In the genomic region with DNA sequence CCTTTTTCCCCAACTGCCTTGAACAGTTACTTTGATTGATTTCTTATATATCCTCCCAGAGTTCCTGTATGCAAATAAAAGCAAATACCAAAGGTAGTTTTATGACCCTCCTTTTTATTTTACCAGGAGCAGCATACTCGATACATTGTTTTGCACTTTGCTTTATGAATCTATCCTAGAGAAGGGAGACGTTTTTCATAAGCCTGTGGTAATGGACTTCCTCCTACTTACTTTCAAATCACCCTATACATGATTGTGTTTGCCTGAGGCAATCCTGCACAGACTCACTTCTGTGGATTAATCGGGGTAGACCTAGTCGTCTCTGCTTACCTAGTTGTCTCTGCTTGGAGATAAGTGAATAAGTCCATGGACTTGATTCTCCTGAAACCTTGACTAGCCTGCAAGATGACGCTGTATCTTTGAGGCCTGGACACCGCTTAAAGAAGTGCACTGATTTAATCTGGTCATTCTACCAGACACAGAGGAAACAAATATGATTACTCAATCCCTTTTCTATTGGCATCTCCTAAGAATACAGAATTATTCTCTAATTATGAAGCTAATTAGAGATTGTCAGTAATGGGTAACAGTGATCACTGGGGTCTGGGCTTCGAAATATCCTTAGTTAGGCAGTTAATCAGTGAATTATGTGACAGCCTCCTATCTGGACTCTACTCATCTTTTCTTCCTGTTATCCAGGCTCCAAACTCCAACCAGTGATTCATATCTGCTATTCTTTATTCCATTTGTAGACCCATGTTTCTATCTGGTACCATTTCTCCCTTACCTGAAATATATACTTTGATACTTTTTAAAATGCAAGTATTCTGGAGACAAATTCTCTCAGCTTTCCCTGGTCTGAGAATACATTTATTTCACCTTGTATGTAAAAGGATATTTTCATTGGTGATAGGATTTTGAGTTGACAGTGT, we compare ENCODE assay signal across 21 cellular contexts.
"Had no signal": no experiment of that assay in that cellular context is flagged by ENCODE, and none has a peak within 500 bp of the region (broad histone marks: within the 10 kb centered on the region; RNA-seq: fewer than 3 reads in every experiment).

No MANE protein-coding gene starts in this region.

- H3K9me3 Mint-ChIP-seq: activated CD8-positive, alpha-beta T cell treated with anti-CD3 and anti-CD28 coated beads for 36 hours; activated naive CD4-positive, alpha-beta T cell treated with anti-CD3 and anti-CD28 coated beads, Interleukin-2, amount 50 U/mL, for 24 hours; brain; dendritic cell treated with granulocyte-macrophage colony-stimulating factor and Interleukin-4, amounts not matched to agents 40 ng/mL and 50 ng/mL, for 4 days; naive thymus-derived CD8-positive, alpha-beta T cell; neural progenitor cell; stimulated activated memory B cell treated with anti-CD40 and anti-IgM and Interleukin-4, amounts not matched to agents 10 μg/mL and 1 μg/mL and 100 μg/mL, for 72 hours had no signal

- DNase-seq: activated CD4-positive, alpha-beta T cell treated with anti-CD3 and anti-CD28 coated beads, Interleukin-2, amount 10 ng/mL, durations not matched to agents 7 days and 5 days; activated CD8-positive, alpha-beta memory T cell treated with anti-CD3 and anti-CD28 coated beads, Interleukin-2, amount 10 ng/mL, durations not matched to agents 7 days and 5 days; activated CD8-positive, alpha-beta T cell treated with anti-CD3 and anti-CD28 coated beads for 36 hours; activated gamma-delta T cell treated with Interleukin-2 at 50 U/mL for 16 hours; activated T-cell treated with anti-CD3 and anti-CD28 coated beads for 4 hours; aorta; effector CD4-positive, alpha-beta T cell; foreskin melanocyte; kidney; naive thymus-derived CD8-positive, alpha-beta T cell; retina; sigmoid colon; stimulated activated CD4-positive, alpha-beta T cell treated with anti-CD3 and anti-CD28 coated beads, Interleukin-15, amount 100 ng/mL, for 24 hours; stomach; transverse colon had no signal

- H3K4me1 Mint-ChIP-seq: brain, neural progenitor cell had no signal

- H3K36me3 Mint-ChIP-seq: activated naive CD4-positive, alpha-beta T cell treated with anti-CD3 and anti-CD28 coated beads, Interleukin-2, amount 50 U/mL, for 24 hours; brain; naive thymus-derived CD8-positive, alpha-beta T cell; neural progenitor cell; stimulated activated memory B cell treated with anti-CD40 and anti-IgM and Interleukin-4, amounts not matched to agents 10 μg/mL and 1 μg/mL and 100 μg/mL, for 72 hours had no signal

- H3K27ac Mint-ChIP-seq: activated CD4-positive, alpha-beta T cell treated with anti-CD3 and anti-CD28 coated beads, Interleukin-2, amount 10 ng/mL, durations not matched to agents 7 days and 5 days; activated CD8-positive, alpha-beta memory T cell treated with anti-CD3 and anti-CD28 coated beads, Interleukin-2, amount 10 ng/mL, durations not matched to agents 7 days and 5 days; activated CD8-positive, alpha-beta T cell treated with anti-CD3 and anti-CD28 coated beads for 36 hours; activated naive CD4-positive, alpha-beta T cell treated with anti-CD3 and anti-CD28 coated beads, Interleukin-2, amount 50 U/mL, for 24 hours; brain; dendritic cell treated with granulocyte-macrophage colony-stimulating factor and Interleukin-4, amounts not matched to agents 40 ng/mL and 50 ng/mL, for 4 days; naive thymus-derived CD8-positive, alpha-beta T cell; neural progenitor cell; progenitor cell of endocrine pancreas; stimulated activated memory B cell treated with anti-CD40 and anti-IgM and Interleukin-4, amounts not matched to agents 10 μg/mL and 1 μg/mL and 100 μg/mL, for 72 hours had no signal

- H3K27me3 Mint-ChIP-seq: activated CD8-positive, alpha-beta memory T cell treated with anti-CD3 and anti-CD28 coated beads, Interleukin-2, amount 10 ng/mL, durations not matched to agents 7 days and 5 days; activated CD8-positive, alpha-beta T cell treated with anti-CD3 and anti-CD28 coated beads for 36 hours; activated naive CD4-positive, alpha-beta T cell treated with anti-CD3 and anti-CD28 coated beads, Interleukin-2, amount 50 U/mL, for 24 hours; dendritic cell treated with granulocyte-macrophage colony-stimulating factor and Interleukin-4, amounts not matched to agents 40 ng/mL and 50 ng/mL, for 4 days; naive thymus-derived CD8-positive, alpha-beta T cell; stimulated activated memory B cell treated with anti-CD40 and anti-IgM and Interleukin-4, amounts not matched to agents 10 μg/mL and 1 μg/mL and 100 μg/mL, for 72 hours had no signal

- H3K4me3 Mint-ChIP-seq: activated CD4-positive, alpha-beta T cell treated with anti-CD3 and anti-CD28 coated beads, Interleukin-2, amount 10 ng/mL, durations not matched to agents 7 days and 5 days; activated CD8-positive, alpha-beta memory T cell treated with anti-CD3 and anti-CD28 coated beads, Interleukin-2, amount 10 ng/mL, durations not matched to agents 7 days and 5 days; activated CD8-positive, alpha-beta T cell treated with anti-CD3 and anti-CD28 coated beads for 36 hours; activated naive CD4-positive, alpha-beta T cell treated with anti-CD3 and anti-CD28 coated beads, Interleukin-2, amount 50 U/mL, for 24 hours; brain; dendritic cell treated with granulocyte-macrophage colony-stimulating factor and Interleukin-4, amounts not matched to agents 40 ng/mL and 50 ng/mL, for 4 days; naive thymus-derived CD8-positive, alpha-beta T cell; neural progenitor cell; stimulated activated memory B cell treated with anti-CD40 and anti-IgM and Interleukin-4, amounts not matched to agents 10 μg/mL and 1 μg/mL and 100 μg/mL, for 72 hours had no signal
